ENCODE assay signal across 1 cellular context in the genomic region with DNA sequence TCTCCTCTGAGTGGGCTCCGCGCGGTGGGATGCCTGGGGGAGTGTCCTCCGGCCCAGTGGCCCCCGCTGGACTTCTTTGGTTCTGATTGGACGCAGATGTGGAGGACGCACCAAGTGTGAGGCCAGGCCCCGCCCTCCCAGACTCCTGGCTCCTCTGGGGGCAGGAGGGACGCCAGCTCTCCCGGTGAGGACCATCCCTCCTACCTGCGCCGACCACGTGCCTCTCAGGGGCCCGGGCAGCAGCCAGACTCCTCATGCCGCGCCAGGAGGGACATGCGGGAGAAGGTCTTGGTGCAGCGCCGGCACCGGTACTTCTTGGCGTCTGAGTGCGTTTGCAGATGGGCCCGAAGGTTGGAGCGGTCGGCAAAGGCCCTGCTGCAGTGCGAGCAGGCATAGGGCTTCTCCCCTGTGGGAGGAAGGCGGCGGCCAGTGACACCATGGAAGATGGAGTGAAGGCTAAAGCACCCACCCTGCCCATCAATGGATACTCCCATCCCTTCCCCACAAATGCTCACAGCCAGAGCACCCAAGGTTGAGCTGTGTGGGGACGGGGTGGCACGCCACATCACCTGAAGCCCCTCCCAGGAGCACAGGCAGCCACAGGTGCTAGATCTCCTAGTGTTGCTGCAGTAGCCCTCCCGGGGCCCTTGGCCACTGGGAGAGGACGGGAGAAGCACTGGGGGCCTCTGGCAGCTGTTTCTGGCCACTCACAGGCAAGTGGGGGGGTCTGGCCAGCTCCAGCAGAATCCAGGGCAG.
TF ChIP-seq lines count a peak whose summit lies in the region.

No MANE protein-coding gene starts in this region.

TF ChIP-seq in HepG2, 621 proteins besides CTCF, POLR2A, EP300 and RAD21 (continued from another document):
- TF ChIP-seq ZNF318 (CRISPR knock-in tag; IDR thresholded peaks at IDR 0.05) (no peak), ZNF343 (CRISPR knock-in tag; IDR thresholded peaks at IDR 0.05) (no peak), AHR (CRISPR knock-in tag; IDR thresholded peaks at IDR 0.05) (no peak), MAFG (CRISPR knock-in tag; IDR thresholded peaks at IDR 0.05) (no peak), ZSCAN9 (CRISPR knock-in tag; IDR thresholded peaks at IDR 0.05; ENCODE audit: borderline replicate concordance) (no peak), ZBTB21 (CRISPR knock-in tag; IDR thresholded peaks at IDR 0.05) (no peak), HNF1A (IDR thresholded peaks at IDR 0.05; ENCODE audit: low read depth) (no peak), HNF1A (CRISPR knock-in tag; IDR thresholded peaks at IDR 0.05; ENCODE audit: borderline replicate concordance) (no peak), ZNF317 (CRISPR knock-in tag; IDR thresholded peaks at IDR 0.05) (0 out of 2 replicates have a peak, but pooled peaks have one; percentile 36), ZNF121 (CRISPR knock-in tag; IDR thresholded peaks at IDR 0.05) (no peak), POGK (CRISPR knock-in tag; conservative IDR thresholded peaks at IDR 0.05) (0 out of 2 replicates have a peak, but pooled peaks have one; percentile 42)
- TF ChIP-seq, protein P1, sequence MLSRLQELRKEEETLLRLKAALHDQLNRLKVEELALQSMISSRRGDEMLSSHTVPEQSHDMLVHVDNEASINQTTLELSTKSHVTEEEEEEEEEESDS (CRISPR knock-in tag; IDR thresholded peaks at IDR 0.05; ENCODE audit: borderline replicate concordance), result no peak
- TF ChIP-seq, protein P2, sequence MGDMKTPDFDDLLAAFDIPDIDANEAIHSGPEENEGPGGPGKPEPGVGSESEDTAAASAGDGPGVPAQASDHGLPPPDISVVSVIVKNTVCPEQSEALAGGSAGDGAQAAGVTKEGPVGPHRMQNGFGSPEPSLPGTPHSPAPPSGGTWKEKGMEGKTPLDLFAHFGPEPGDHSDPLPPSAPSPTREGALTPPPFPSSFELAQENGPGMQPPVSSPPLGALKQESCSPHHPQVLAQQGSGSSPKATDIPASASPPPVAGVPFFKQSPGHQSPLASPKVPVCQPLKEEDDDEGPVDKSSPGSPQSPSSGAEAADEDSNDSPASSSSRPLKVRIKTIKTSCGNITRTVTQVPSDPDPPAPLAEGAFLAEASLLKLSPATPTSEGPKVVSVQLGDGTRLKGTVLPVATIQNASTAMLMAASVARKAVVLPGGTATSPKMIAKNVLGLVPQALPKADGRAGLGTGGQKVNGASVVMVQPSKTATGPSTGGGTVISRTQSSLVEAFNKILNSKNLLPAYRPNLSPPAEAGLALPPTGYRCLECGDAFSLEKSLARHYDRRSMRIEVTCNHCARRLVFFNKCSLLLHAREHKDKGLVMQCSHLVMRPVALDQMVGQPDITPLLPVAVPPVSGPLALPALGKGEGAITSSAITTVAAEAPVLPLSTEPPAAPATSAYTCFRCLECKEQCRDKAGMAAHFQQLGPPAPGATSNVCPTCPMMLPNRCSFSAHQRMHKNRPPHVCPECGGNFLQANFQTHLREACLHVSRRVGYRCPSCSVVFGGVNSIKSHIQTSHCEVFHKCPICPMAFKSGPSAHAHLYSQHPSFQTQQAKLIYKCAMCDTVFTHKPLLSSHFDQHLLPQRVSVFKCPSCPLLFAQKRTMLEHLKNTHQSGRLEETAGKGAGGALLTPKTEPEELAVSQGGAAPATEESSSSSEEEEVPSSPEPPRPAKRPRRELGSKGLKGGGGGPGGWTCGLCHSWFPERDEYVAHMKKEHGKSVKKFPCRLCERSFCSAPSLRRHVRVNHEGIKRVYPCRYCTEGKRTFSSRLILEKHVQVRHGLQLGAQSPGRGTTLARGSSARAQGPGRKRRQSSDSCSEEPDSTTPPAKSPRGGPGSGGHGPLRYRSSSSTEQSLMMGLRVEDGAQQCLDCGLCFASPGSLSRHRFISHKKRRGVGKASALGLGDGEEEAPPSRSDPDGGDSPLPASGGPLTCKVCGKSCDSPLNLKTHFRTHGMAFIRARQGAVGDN (CRISPR knock-in tag; IDR thresholded peaks at IDR 0.05), result peak; percentile 29
- TF ChIP-seq, protein P3, sequence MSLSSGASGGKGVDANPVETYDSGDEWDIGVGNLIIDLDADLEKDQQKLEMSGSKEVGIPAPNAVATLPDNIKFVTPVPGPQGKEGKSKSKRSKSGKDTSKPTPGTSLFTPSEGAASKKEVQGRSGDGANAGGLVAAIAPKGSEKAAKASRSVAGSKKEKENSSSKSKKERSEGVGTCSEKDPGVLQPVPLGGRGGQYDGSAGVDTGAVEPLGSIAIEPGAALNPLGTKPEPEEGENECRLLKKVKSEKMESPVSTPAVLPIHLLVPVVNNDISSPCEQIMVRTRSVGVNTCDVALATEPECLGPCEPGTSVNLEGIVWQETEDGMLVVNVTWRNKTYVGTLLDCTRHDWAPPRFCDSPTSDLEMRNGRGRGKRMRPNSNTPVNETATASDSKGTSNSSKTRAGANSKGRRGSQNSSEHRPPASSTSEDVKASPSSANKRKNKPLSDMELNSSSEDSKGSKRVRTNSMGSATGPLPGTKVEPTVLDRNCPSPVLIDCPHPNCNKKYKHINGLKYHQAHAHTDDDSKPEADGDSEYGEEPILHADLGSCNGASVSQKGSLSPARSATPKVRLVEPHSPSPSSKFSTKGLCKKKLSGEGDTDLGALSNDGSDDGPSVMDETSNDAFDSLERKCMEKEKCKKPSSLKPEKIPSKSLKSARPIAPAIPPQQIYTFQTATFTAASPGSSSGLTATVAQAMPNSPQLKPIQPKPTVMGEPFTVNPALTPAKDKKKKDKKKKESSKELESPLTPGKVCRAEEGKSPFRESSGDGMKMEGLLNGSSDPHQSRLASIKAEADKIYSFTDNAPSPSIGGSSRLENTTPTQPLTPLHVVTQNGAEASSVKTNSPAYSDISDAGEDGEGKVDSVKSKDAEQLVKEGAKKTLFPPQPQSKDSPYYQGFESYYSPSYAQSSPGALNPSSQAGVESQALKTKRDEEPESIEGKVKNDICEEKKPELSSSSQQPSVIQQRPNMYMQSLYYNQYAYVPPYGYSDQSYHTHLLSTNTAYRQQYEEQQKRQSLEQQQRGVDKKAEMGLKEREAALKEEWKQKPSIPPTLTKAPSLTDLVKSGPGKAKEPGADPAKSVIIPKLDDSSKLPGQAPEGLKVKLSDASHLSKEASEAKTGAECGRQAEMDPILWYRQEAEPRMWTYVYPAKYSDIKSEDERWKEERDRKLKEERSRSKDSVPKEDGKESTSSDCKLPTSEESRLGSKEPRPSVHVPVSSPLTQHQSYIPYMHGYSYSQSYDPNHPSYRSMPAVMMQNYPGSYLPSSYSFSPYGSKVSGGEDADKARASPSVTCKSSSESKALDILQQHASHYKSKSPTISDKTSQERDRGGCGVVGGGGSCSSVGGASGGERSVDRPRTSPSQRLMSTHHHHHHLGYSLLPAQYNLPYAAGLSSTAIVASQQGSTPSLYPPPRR (CRISPR knock-in tag; IDR thresholded peaks at IDR 0.05; ENCODE audit: borderline replicate concordance), result no peak
